ENCODE assay signal across 8 cellular contexts in genomic region chr12:51721281-51721940, GRCh38.
A peak's percentile ranks its signal among the peaks of the same experiment; 100 is the strongest.
DNase-seq lines count a peak whose midpoint lies in the region; ATAC-seq and TF ChIP-seq lines count a peak whose summit lies in the region.

No MANE protein-coding gene starts in this region.

- ATAC-seq in natural killer cell treated with Interleukin-12 subunit alpha and Interleukin-12 subunit beta and Interleukin-15 and Interleukin-18, amount 100 ng/mL, for 72 hours = peak; percentile 84 to 89
- ATAC-seq in HG02798 (IDR thresholded peaks at IDR 0.05; ENCODE audit: poor library complexity, unreplicated experiment) (no peak), GM19455 (IDR thresholded peaks at IDR 0.05; ENCODE audit: unreplicated experiment) (no peak)

- no peaks in the 10 kb centered on the region for H3K9me3 Mint-ChIP-seq in natural killer cell treated with Interleukin-12 subunit alpha and Interleukin-12 subunit beta and Interleukin-15 and Interleukin-18, amount 100 ng/mL, for 72 hours

- TF ChIP-seq CTCF in BJ (IDR thresholded peaks at IDR 0.05; ENCODE audit: insufficient read depth, low read depth, low read length) (peak; percentile 20; the same call in 1 of the 2 replicates), testis (IDR thresholded peaks at IDR 0.05) (no peak)

- DNase-seq in BJ (ENCODE audit: low read depth) (no peak), testis (peak; percentile 56), AG08395 (ENCODE audit: low spot score) (no peak)
- DNase-seq in activated CD4-positive, alpha-beta T cell treated with anti-CD3 and anti-CD28 coated beads, Interleukin-2, amount 50 U/mL, for 4 hours = peak; percentile 12 to 22
- peak; percentile 12 for DNase-seq in effector CD4-positive, alpha-beta T cell
- DNase-seq in natural killer cell treated with Interleukin-12 subunit alpha and Interleukin-12 subunit beta and Interleukin-15 and Interleukin-18, amount 100 ng/mL, for 72 hours (ENCODE audit: low spot score) = peak; percentile 62

- H3K36me3 ChIP-seq in BJ (ENCODE audit: control insufficient read depth, insufficient read depth, low read length) (peaks cover 9% of the 10 kb centered on the region), testis (ENCODE audit: low read depth, missing control alignments) (no peaks in the 10 kb centered on the region)

- POLR2A ChIA-PET in BJ (lab: Charles Lee) = no interaction called here

- no peaks in the 10 kb centered on the region for H3K4me1 ChIP-seq in testis

- no peaks in the 10 kb centered on the region for H3K36me3 Mint-ChIP-seq in natural killer cell treated with Interleukin-12 subunit alpha and Interleukin-12 subunit beta and Interleukin-15 and Interleukin-18, amount 100 ng/mL, for 72 hours

- peaks cover 8 to 10% of the 10 kb centered on the region in 2 donors for H3K4me1 Mint-ChIP-seq in natural killer cell treated with Interleukin-12 subunit alpha and Interleukin-12 subunit beta and Interleukin-15 and Interleukin-18, amount 100 ng/mL, for 72 hours (ENCODE audit: low read depth in 2 of 2)

- H3K4me3 ChIP-seq in BJ (ENCODE audit: low read depth, low read length) (no peak overlapping the region), testis (no peak overlapping the region)

- no peak overlapping the region for H3K27ac Mint-ChIP-seq in natural killer cell treated with Interleukin-12 subunit alpha and Interleukin-12 subunit beta and Interleukin-15 and Interleukin-18, amount 100 ng/mL, for 72 hours

- H3K27me3 ChIP-seq in BJ (ENCODE audit: control insufficient read depth, insufficient read depth, low read length) (no peaks in the 10 kb centered on the region), testis (no peaks in the 10 kb centered on the region)

- H3K27ac ChIP-seq in testis = no peak overlapping the region

- no peak for TF ChIP-seq POLR2A in testis (IDR thresholded peaks at IDR 0.05)

- H3K9me3 ChIP-seq in testis = no peaks in the 10 kb centered on the region

- CTCF ChIA-PET in BJ (lab: Yijun Ruan, JAX) = interaction anchor here (0.9 kb wide), 1 partner anchor 11 kb away, joined by 3 read pairs; no protein-coding TSS in a partner anchor

- WGBS in testis, 2 donors = 8 to 25% methylated on average over 43 of the region's 44 CpGs

- H3K27me3 Mint-ChIP-seq in natural killer cell treated with Interleukin-12 subunit alpha and Interleukin-12 subunit beta and Interleukin-15 and Interleukin-18, amount 100 ng/mL, for 72 hours = peaks cover 19 to 28% of the 10 kb centered on the region in 2 donors

- intact Hi-C loops in testis (cut with DNase I; ENCODE audit: low total_unique reads) = no loop called here

- peak overlapping the region; percentile 41 for H3K4me3 Mint-ChIP-seq in natural killer cell treated with Interleukin-12 subunit alpha and Interleukin-12 subunit beta and Interleukin-15 and Interleukin-18, amount 100 ng/mL, for 72 hours

Comparison
In these comparisons a context has a peak if more than half of its experiments do, and no peak if none do; other contexts are left out.
1. DNase-seq: peak in activated CD4-positive, alpha-beta T cell treated with anti-CD3 and anti-CD28 coated beads, Interleukin-2, amount 50 U/mL, for 4 hours (2 of 2), effector CD4-positive, alpha-beta T cell (single experiment), natural killer cell treated with Interleukin-12 subunit alpha and Interleukin-12 subunit beta and Interleukin-15 and Interleukin-18, amount 100 ng/mL, for 72 hours (single experiment) and testis (single experiment); none in BJ (single experiment) and AG08395 (single experiment).
2. ATAC-seq: peak in natural killer cell treated with Interleukin-12 subunit alpha and Interleukin-12 subunit beta and Interleukin-15 and Interleukin-18, amount 100 ng/mL, for 72 hours (2 of 2); none in HG02798 (single experiment) and GM19455 (single experiment).